In genomic region chr14:24843494-24843893, GRCh38 we compare ENCODE assay signal across 13 cellular contexts.
DNase-seq lines count a peak whose midpoint lies in the region; ATAC-seq and TF ChIP-seq lines count a peak whose summit lies in the region.
"Had no signal": no experiment of that assay in that cellular context is flagged by ENCODE, and none has a peak within 500 bp of the region (broad histone marks: within the 10 kb centered on the region; RNA-seq: fewer than 3 reads in every experiment).

No MANE protein-coding gene starts in this region.

- no peak for TF ChIP-seq CTCF in coronary artery (IDR thresholded peaks at IDR 0.05)

- peak; percentile 93 for ATAC-seq in GM18870 (IDR thresholded peaks at IDR 0.05; ENCODE audit: unreplicated experiment)
- ATAC-seq in GM21786 (IDR thresholded peaks at IDR 0.05; ENCODE audit: unreplicated experiment), result peak; percentile 97
- peak; percentile 93 for ATAC-seq in HG03432 (IDR thresholded peaks at IDR 0.05; ENCODE audit: unreplicated experiment)
- ATAC-seq: activated naive CD8-positive, alpha-beta T cell treated with anti-CD3 and anti-CD28 coated beads, Interleukin-2, amount 50 U/mL, for 24 hours; HCT116 had no signal

- no peak overlapping the region for H3K4me3 ChIP-seq in coronary artery

- DNase-seq in foreskin melanocyte (peak; percentile 11), NCI-H1930 (lab: John Stamatoyannopoulos, UW) (no peak), SW480 (ENCODE audit: low spot score) (no peak), coronary artery (ENCODE audit: low spot score) (no peak)
- no peak for DNase-seq in NK-92 treated with Interleukin-12 subunit alpha and Interleukin-12 subunit beta, amount 100 ng/mL, for 24 hours (lab: John Stamatoyannopoulos, UW)
- DNase-seq: activated CD4-positive, alpha-beta T cell treated with anti-CD3 and anti-CD28 coated beads, Interleukin-2, amount 50 U/mL, for 1 hour; activated naive CD8-positive, alpha-beta T cell treated with anti-CD3 and anti-CD28 coated beads, Interleukin-2, amount 50 U/mL, for 24 hours; DMS79 treated with DMSO at 0.1 percent for 48 hours; NCI-H1092 treated with DMSO at 0.1 percent for 48 hours had no signal

- no peak overlapping the region for H3K27ac ChIP-seq in coronary artery
